25 cellular contexts compared by ENCODE assay signal in genomic region chr9:114428466-114428865, GRCh38.
"Had no signal": no experiment of that assay in that cellular context is flagged by ENCODE, and none has a peak within 500 bp of the region (broad histone marks: within the 10 kb centered on the region; RNA-seq: fewer than 3 reads in every experiment).

No MANE protein-coding gene starts in this region.

- H3K36me3 ChIP-seq: heart right ventricle, pancreas, thyroid gland, uterus had no signal

- H3K9me3 ChIP-seq: heart right ventricle, pancreas, suprapubic skin, thyroid gland, uterus had no signal

- H3K4me3 ChIP-seq: coronary artery, heart right ventricle, pancreas, smooth muscle cell, suprapubic skin, thyroid gland, uterus had no signal

- H3K9me3 Mint-ChIP-seq: endodermal cell; natural killer cell; neural crest cell; stimulated activated effector memory CD8-positive, alpha-beta T cell treated with anti-CD3 and anti-CD28 coated beads, Interleukin-12 subunit alpha, Interleukin-12 subunit beta, amount 100 ng/mL, for 72 hours; type B pancreatic cell had no signal

- ATAC-seq: foreskin keratinocyte; heart right ventricle; left lobe of liver; natural killer cell; pancreas; right cardiac atrium; stimulated activated effector memory CD8-positive, alpha-beta T cell treated with anti-CD3 and anti-CD28 coated beads, Interleukin-12 subunit alpha, Interleukin-12 subunit beta, amount 100 ng/mL, for 72 hours; stimulated activated naive CD8-positive, alpha-beta T cell treated with anti-CD3 and anti-CD28 coated beads, Interleukin-15, Interleukin-2, amounts not matched to agents 100 U/mL and 50 U/mL, for 24 hours had no signal

- H3K4me1 Mint-ChIP-seq: endodermal cell, natural killer cell, neural crest cell had no signal

- H3K27ac ChIP-seq: coronary artery, foreskin keratinocyte, heart right ventricle, pancreas, suprapubic skin, thyroid gland, uterus had no signal

- DNase-seq: effector CD4-positive, alpha-beta T cell; endodermal cell; erythroblast; foreskin keratinocyte; heart right ventricle; kidney glomerular epithelial cell; mammary epithelial cell; natural killer cell; right cardiac atrium; stimulated activated CD4-positive, alpha-beta T cell treated with anti-CD3 and anti-CD28 coated beads, Interleukin-4, amount 100 ng/mL, for 1 hour; stimulated activated CD8-positive, alpha-beta memory T cell treated with anti-CD3 and anti-CD28 coated beads, Interleukin-4, amount 100 ng/mL, for 48 hours; stimulated activated naive CD8-positive, alpha-beta T cell treated with anti-CD3 and anti-CD28 coated beads, Interleukin-15, Interleukin-2, amounts not matched to agents 100 U/mL and 50 U/mL, for 24 hours; thyroid gland; uterus had no signal

- H3K36me3 Mint-ChIP-seq: natural killer cell, type B pancreatic cell had no signal

- FAIRE-seq: endothelial cell of umbilical vein, islet of Langerhans, pancreas had no signal

- H3K4me1 ChIP-seq: foreskin keratinocyte, heart right ventricle, pancreas, suprapubic skin, thyroid gland, uterus had no signal

- H3K27me3 ChIP-seq: foreskin keratinocyte, pancreas, suprapubic skin, thyroid gland, uterus had no signal

- H3K4me3 Mint-ChIP-seq: endodermal cell; natural killer cell; neural crest cell; stimulated activated effector memory CD8-positive, alpha-beta T cell treated with anti-CD3 and anti-CD28 coated beads, Interleukin-12 subunit alpha, Interleukin-12 subunit beta, amount 100 ng/mL, for 72 hours; type B pancreatic cell had no signal

- H3K4me2 ChIP-seq: smooth muscle cell had no signal

- H3K27ac Mint-ChIP-seq: endodermal cell, natural killer cell, progenitor cell of endocrine pancreas, type B pancreatic cell had no signal
